8 cellular contexts compared by ENCODE assay signal in the genomic region with DNA sequence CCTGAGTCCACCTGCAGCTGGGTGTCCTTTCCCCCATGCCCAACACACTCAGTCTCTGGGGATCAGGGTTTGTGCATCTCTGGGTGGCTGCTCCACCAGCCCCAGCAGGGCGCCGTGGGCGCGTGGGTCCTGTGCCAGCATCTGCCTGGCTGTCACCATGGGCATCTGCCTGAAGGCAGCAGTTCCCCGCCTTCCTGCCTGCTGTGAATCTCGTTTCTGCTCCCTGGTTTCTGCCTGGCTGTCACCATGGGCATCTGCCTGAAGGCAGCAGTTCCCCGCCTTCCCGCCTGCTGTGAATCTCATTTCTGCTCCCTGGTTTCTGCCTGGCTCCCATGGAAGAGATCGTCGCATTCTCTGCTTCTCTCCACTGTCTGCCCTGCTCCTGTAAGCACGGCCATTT.
DNase-seq lines count a peak whose midpoint lies in the region; ATAC-seq, FAIRE-seq and TF ChIP-seq lines count a peak whose summit lies in the region.
"Not testable (repeated sequence)": the region's sequence is repeated elsewhere in the genome, so short reads cannot be mapped to it uniquely, and the experiment has no call there.

No MANE protein-coding gene starts in this region.

- H3K4me1 ChIP-seq in A549: peaks cover 13% of the 10 kb centered on the region; the same call in 2 of the 3 replicates
- H3K4me1 ChIP-seq in HEK293 (ENCODE audit: control insufficient read depth, insufficient read depth, low read length): not testable (repeated sequence)
- peaks cover 0 to 29% of the 10 kb centered on the region in 2 experiments; a peak in 3 of 4 replicates for H3K4me1 ChIP-seq in SK-N-SH (ENCODE audit: control insufficient read depth in 1 of 2, insufficient read depth in 2 of 2, low read depth in 1 of 2, low read length in 1 of 2)
- peaks cover 52% of the 10 kb centered on the region for H3K4me1 ChIP-seq in HepG2 (ENCODE audit: insufficient read depth, low read length)

- not testable (repeated sequence) for H3K27me3 ChIP-seq in SK-N-SH (ENCODE audit: insufficient read depth); HepG2 (ENCODE audit: control insufficient read depth in 1 of 2, insufficient read depth in 2 of 2, low read length in 2 of 2)

- not testable (repeated sequence) for DNase-seq in A549 (ENCODE audit: low read depth in 1 of 2, low spot score in 1 of 2); epithelial cell of prostate (ENCODE audit: low read depth, low spot score); HepG2 (ENCODE audit: low spot score)
- DNase-seq in NCI-H1694 treated with DMSO at 0.1 percent for 48 hours (lab: John Stamatoyannopoulos, UW): peak; percentile 91
- DNase-seq in NCI-H510A treated with DMSO at 0.1 percent for 48 hours (lab: John Stamatoyannopoulos, UW): peak; percentile 5
- DNase-seq in SK-N-SH: peak; percentile 57
- DNase-seq in substantia nigra (lab: John Stamatoyannopoulos, UW): peak in 8 of 49 donors; percentile 15 to 36 (median 25)

- not testable (repeated sequence) for H3K9me2 ChIP-seq in SK-N-SH

- H3K9me3 ChIP-seq in A549; HEK293 (ENCODE audit: control insufficient read depth, insufficient read depth, low read depth, low read length); SK-N-SH; HepG2 (ENCODE audit: low read length): not testable (repeated sequence)

- not testable (repeated sequence) for BruUV-seq in HepG2 (replicated peaks; lab: Mats Ljungman, UMichigan)

- TF ChIP-seq EP300 in A549 (IDR thresholded peaks at IDR 0.05); SK-N-SH (IDR thresholded peaks at IDR 0.05; ENCODE audit: borderline replicate concordance in 1 of 2, low read depth in 1 of 2, low read length in 1 of 2); HepG2 (IDR thresholded peaks at IDR 0.05; ENCODE audit: low read depth in 2 of 2, low read length in 2 of 2); HepG2 (CRISPR knock-in tag; IDR thresholded peaks at IDR 0.05; ENCODE audit: borderline replicate concordance): not testable (repeated sequence)

- not testable (repeated sequence) for H3K36me3 ChIP-seq in HEK293 (ENCODE audit: control insufficient read depth in 2 of 2, insufficient read depth in 1 of 2, low read length in 2 of 2); SK-N-SH (replicated peaks in 1 of 2; ENCODE audit: control insufficient read depth in 1 of 2, insufficient read depth in 2 of 2, low read length in 1 of 2); HepG2 (replicated peaks in 1 of 2; ENCODE audit: control insufficient read depth in 1 of 2, insufficient read depth in 2 of 2, low read length in 2 of 2)

- ATAC-seq in A549: not testable (repeated sequence)
- peak; percentile 27 for ATAC-seq in HepG2

- POLR2A ChIA-PET in A549 (lab: Yijun Ruan, JAX); HEK293 (lab: Yijun Ruan, JAX); SK-N-SH (lab: Yijun Ruan, JAX): not testable (repeated sequence)
- POLR2A ChIA-PET in HepG2 (lab: Yijun Ruan, JAX): interaction anchor here (1.1 to 1.9 kb wide), 2 partner anchors 10 kb away, joined by 3 to 10 read pairs; no protein-coding TSS in a partner anchor

- not testable (repeated sequence) for TF ChIP-seq RAD21 in A549 (conservative IDR thresholded peaks at IDR 0.05 in 1 of 2, IDR thresholded peaks at IDR 0.05 in 1 of 2); SK-N-SH (IDR thresholded peaks at IDR 0.05; ENCODE audit: low read length); HepG2 (CRISPR knock-in tag; IDR thresholded peaks at IDR 0.05)

- in situ Hi-C loops in HepG2 (cut with HindIII; ENCODE audit: extremely low pct_ligation_motif_present, low pct_unique_long_range_greater_than_20kb): not testable (repeated sequence)

- not testable (repeated sequence) for H3F3A ChIP-seq in SK-N-SH (replicated peaks; ENCODE audit: insufficient read depth)

- H3K4me2 ChIP-seq in A549: not testable (repeated sequence)
- H3K4me2 ChIP-seq in SK-N-SH: peak overlapping the region; percentile 23; the same call in 1 of the 2 replicates
- H3K4me2 ChIP-seq in HepG2 (ENCODE audit: low read depth, low read length): 0 out of 2 replicates have a peak overlapping the region, but pooled peaks have one; percentile 56

- not testable (repeated sequence) for TF ChIP-seq POLR2A in A549 (IDR thresholded peaks at IDR 0.05; ENCODE audit: low read length); HepG2 (IDR thresholded peaks at IDR 0.05; ENCODE audit: insufficient read depth in 1 of 2, low read depth in 2 of 2, low read length in 2 of 2)

- not testable (repeated sequence) for H2AFZ ChIP-seq in SK-N-SH (ENCODE audit: low read depth); HepG2 (ENCODE audit: low read length)

- H3K4me3 ChIP-seq in A549; HEK293 (ENCODE audit: low read depth, low read length); SK-N-SH (ENCODE audit: low read depth in 2 of 2, low read length in 1 of 2); HepG2 (replicated peaks in 1 of 3; ENCODE audit: insufficient read depth in 1 of 3, low read depth in 2 of 3, low read length in 3 of 3): not testable (repeated sequence)

- H3K9ac ChIP-seq in SK-N-SH: not testable (repeated sequence)
- H3K9ac ChIP-seq in HepG2 (ENCODE audit: insufficient read depth, low read depth, low read length): peak overlapping the region; percentile 71; the same call in 1 of the 2 replicates

- CTCF ChIA-PET in A549 (lab: Yijun Ruan, JAX): interaction anchor here (0.6 to 1.0 kb wide), 3 partner anchors 16 to 1838 kb away, joined by 3 read pairs; no protein-coding TSS in a partner anchor
- CTCF ChIA-PET in HEK293 (lab: Yijun Ruan, JAX); SK-N-SH (lab: Yijun Ruan, JAX); HepG2 (lab: Yijun Ruan, JAX; ENCODE audit: low intra/inter-chr PET ratio, low total read pairs): not testable (repeated sequence)

- not testable (repeated sequence) for H3K79me2 ChIP-seq in SK-N-SH (ENCODE audit: insufficient read depth); HepG2 (ENCODE audit: insufficient read depth, low read length)

- H3K27ac ChIP-seq in A549 (peak overlapping the region; percentile 33 to 55; a peak in 2 of 6 replicates), SK-N-SH (ENCODE audit: low read depth in 2 of 2, low read length in 1 of 2) (peak overlapping the region in 1 of 2 experiments; percentile 30; a peak in 1 of 4 replicates), epithelial cell of prostate (peak overlapping the region; percentile 60), HepG2 (ENCODE audit: extremely low read length, insufficient read depth, low read length) (peak overlapping the region; percentile 76), substantia nigra (ENCODE audit: low read depth, low read length, poor library complexity, severe bottlenecking) (peak overlapping the region; percentile 61)
- H3K27ac ChIP-seq in HEK293 (ENCODE audit: extremely low read depth, low read depth, low read length): not testable (repeated sequence)

- not testable (repeated sequence) for TF ChIP-seq CTCF in A549 (IDR thresholded peaks at IDR 0.05); HEK293 (tag by site-specific recombination; IDR thresholded peaks at IDR 0.05); SK-N-SH (IDR thresholded peaks at IDR 0.05); HepG2 (CRISPR knock-in tag; IDR thresholded peaks at IDR 0.05)

- WGBS in A549 (ENCODE audit: missing lambda C conversion rate): 79% methylated on average over 11 of the region's 11 CpGs
- WGBS in SK-N-SH (ENCODE audit: low lambda C conversion rate): 80% methylated on average over 9 of the region's 11 CpGs
- 95% methylated on average over 7 of the region's 11 CpGs for WGBS in HepG2 (ENCODE audit: low lambda C conversion rate)

- FAIRE-seq in A549 (lab: Jason Lieb, UNC); HepG2 (lab: Jason Lieb, UNC): not testable (repeated sequence)

- not testable (repeated sequence) for H4K20me1 ChIP-seq in SK-N-SH (ENCODE audit: insufficient read depth); HepG2 (ENCODE audit: insufficient read depth, low read length)

- intact Hi-C loops in HepG2 (cut with micrococcal nuclease; ENCODE audit: unreplicated experiment): not testable (repeated sequence)

TF ChIP-seq in HEK293, 187 proteins besides CTCF, POLR2A, EP300 and RAD21:
- TF ChIP-seq ZNF335 (tag by site-specific recombination; conservative IDR thresholded peaks at IDR 0.05): peak; percentile 44; the same call in 1 of the 2 replicates
- TF ChIP-seq ZIC2 (tag by site-specific recombination; IDR thresholded peaks at IDR 0.05): peak; percentile 98

TF ChIP-seq in HepG2, 621 proteins besides CTCF, POLR2A, EP300 and RAD21 (continues in another document):
- TF ChIP-seq PRPF4 (IDR thresholded peaks at IDR 0.05; ENCODE audit: low read depth, low read length, poor library complexity, severe bottlenecking) (peak; percentile 31), ZBTB38 (CRISPR knock-in tag; IDR thresholded peaks at IDR 0.05) (peak; percentile 51; the same call in 1 of the 2 replicates)
